In genomic region chr7:19112290-19113000, GRCh38 we compare ENCODE assay signal across 12 cellular contexts. TPM values are rescaled to one million over a fixed set of nuclear protein-coding genes. Genes with fewer than 3 reads are reported as not detected.
DNase-seq lines count a peak whose midpoint lies in the region; ATAC-seq, FAIRE-seq and TF ChIP-seq lines count a peak whose summit lies in the region.
"Had no signal": no experiment of that assay in that cellular context is flagged by ENCODE, and none has a peak within 500 bp of the region (broad histone marks: within the 10 kb centered on the region; RNA-seq: fewer than 3 reads in every experiment).

No MANE protein-coding gene starts in this region.

- peaks cover 10% of the 10 kb centered on the region for H3K36me3 Mint-ChIP-seq in nephron progenitor cell (ENCODE audit: low read depth)

- H3K4me3 Mint-ChIP-seq in nephron progenitor cell: peak overlapping the region; percentile 90
- H3K4me3 Mint-ChIP-seq: T-helper 2 cell treated with Interferon-gamma antibody and Interleukin-4, amounts not matched to agents 5 μg/mL and 100 μg/mL, for 36 hours had no signal

- H3K4me1 Mint-ChIP-seq in nephron progenitor cell: peaks cover 76% of the 10 kb centered on the region

- H3K36me3 ChIP-seq in heart left ventricle: no peaks in the 10 kb centered on the region
- H3K36me3 ChIP-seq in esophagus (ENCODE audit: control insufficient read depth in 2 of 2, insufficient read depth in 2 of 2, low read length in 1 of 2): no peaks in the 10 kb centered on the region

- no peaks in the 10 kb centered on the region for H3K9me3 Mint-ChIP-seq in nephron progenitor cell
- H3K9me3 Mint-ChIP-seq: T-helper 2 cell treated with Interferon-gamma antibody and Interleukin-4, amounts not matched to agents 5 μg/mL and 100 μg/mL, for 36 hours had no signal

- ATAC-seq in heart left ventricle: no peak
- no peak for ATAC-seq in Right ventricle myocardium superior (ENCODE audit: poor library complexity)
- ATAC-seq in HG03097 (IDR thresholded peaks at IDR 0.05; ENCODE audit: low FRiP score, unreplicated experiment): no peak
- ATAC-seq: A549 had no signal

- no peak overlapping the region for H3K27ac Mint-ChIP-seq in nephron progenitor cell
- H3K27ac Mint-ChIP-seq: T-helper 2 cell treated with Interferon-gamma antibody and Interleukin-4, amounts not matched to agents 5 μg/mL and 100 μg/mL, for 36 hours had no signal

- 11 to 32% (median 22%) methylated on average over 36 to 41 of the region's 41 CpGs for WGBS in heart left ventricle, 4 donors
- 15 to 25% methylated on average over 41 of the region's 41 CpGs for WGBS in esophagus, 2 donors

- TF ChIP-seq CTCF in heart left ventricle (IDR thresholded peaks at IDR 0.05) (no peak), nephron progenitor cell (IDR thresholded peaks at IDR 0.05) (no peak), D721Med (IDR thresholded peaks at IDR 0.05; ENCODE audit: insufficient read depth, missing control alignments) (no peak)

- H3K27me3 ChIP-seq in heart left ventricle: peaks cover 24 to 97% (median 78%) of the 10 kb centered on the region in 9 donors
- peaks cover 0 to 30% of the 10 kb centered on the region in 2 donors for H3K27me3 ChIP-seq in esophagus (ENCODE audit: control insufficient read depth in 1 of 2, insufficient read depth in 2 of 2, low read length in 2 of 2)

- H3K27me3 Mint-ChIP-seq in nephron progenitor cell (ENCODE audit: low read depth, poor library complexity): peaks cover 90% of the 10 kb centered on the region

- FAIRE-seq in D721Med (lab: Jason Lieb, UNC): no peak
- FAIRE-seq: A549 had no signal

- H3K9me3 ChIP-seq in heart left ventricle (no peaks in the 10 kb centered on the region), esophagus (ENCODE audit: control insufficient read depth in 2 of 2, insufficient read depth in 1 of 2, low read depth in 1 of 2, low read length in 1 of 2) (peaks cover 0 to 6% of the 10 kb centered on the region in 2 donors)
- H3K9me3 ChIP-seq: A549 had no signal

- H3K4me1 ChIP-seq in heart left ventricle: peaks cover 0 to 28% (median 7%) of the 10 kb centered on the region in 12 donors
- H3K4me1 ChIP-seq in esophagus (ENCODE audit: control insufficient read depth in 2 of 2, insufficient read depth in 2 of 2, low read length in 1 of 2): peaks cover 7 to 8% of the 10 kb centered on the region in 2 donors
- H3K4me1 ChIP-seq: A549 had no signal

- DNase-seq in heart left ventricle (peak in 3 of 5 donors; percentile 10 to 25 (median 21)), Right ventricle myocardium superior (no peak), nephron progenitor cell (peak; percentile 44), D721Med (ENCODE audit: insufficient read length, low spot score) (no peak), caudate nucleus (lab: John Stamatoyannopoulos, UW) (no peak), NCI-H146 (lab: John Stamatoyannopoulos, UW) (no peak)
- DNase-seq: cerebellar nuclear complex, occipital lobe had no signal

- TF ChIP-seq POLR2A in heart left ventricle (IDR thresholded peaks at IDR 0.05): no peak

- H3K4me3 ChIP-seq in heart left ventricle (peak overlapping the region in 11 of 12 donors; percentile 4 to 59 (median 41)), esophagus (ENCODE audit: low read depth in 1 of 2, low read length in 2 of 2) (peak overlapping the region in 1 of 2 donors; percentile 12)
- H3K4me3 ChIP-seq: A549 had no signal

- H3K27ac ChIP-seq in heart left ventricle (peak overlapping the region in 3 of 12 donors; percentile 11 to 34 (median 32)), esophagus (ENCODE audit: low read depth in 2 of 2, low read length in 1 of 2) (peak overlapping the region; percentile 5 to 64), caudate nucleus (ENCODE audit: low read depth, low read length) (no peak overlapping the region)
- H3K27ac ChIP-seq: A549 had no signal

- intact Hi-C loops in heart left ventricle (cut with DNase I) (no loop called here), Right ventricle myocardium superior (cut with DNase I) (no loop called here)

RNA-seq across cellular contexts. Expression of gene TWIST1, which starts 5.0 kb away (rescaled TPM):
- total RNA-seq in heart left ventricle (1 to 10 TPM in 4 of 9 donors, under 1 TPM in 5; 0.38 to 4.6 (median 0.87) TPM), Right ventricle myocardium superior (1.4 TPM)
- polyA plus RNA-seq in heart left ventricle (1 to 10 TPM; 1.1 to 1.7 TPM), esophagus (1 to 10 TPM; 2.6 to 5.6 TPM)

RNA-seq across cellular contexts. Expression of gene FERD3L, which starts 32.8 kb away (rescaled TPM):
- total RNA-seq in heart left ventricle: not detected
- not detected for polyA plus RNA-seq in heart left ventricle
- not detected for total RNA-seq in Right ventricle myocardium superior
- polyA plus RNA-seq in esophagus: not detected
- total RNA-seq: occipital lobe had no signal
- polyA plus RNA-seq: A549 had no signal

Comparison
In these comparisons a context has a peak if more than half of its experiments do, and no peak if none do; other contexts are left out.
1. DNase-seq: peak in heart left ventricle (3 of 5) and nephron progenitor cell (single experiment); none in Right ventricle myocardium superior (single experiment), D721Med (single experiment), caudate nucleus (0 of 61) and NCI-H146 (single experiment).